ENCODE assay signal across 8 cellular contexts in genomic region chr5:159049844-159050318, GRCh38. TPM values are rescaled to one million over a fixed set of nuclear protein-coding genes. Genes with fewer than 3 reads are reported as not detected.
DNase-seq lines count a peak whose midpoint lies in the region; TF ChIP-seq lines count a peak whose summit lies in the region.

No MANE protein-coding gene starts in this region.

- peak; percentile 26 for TF ChIP-seq CTCF in GM12873 (IDR thresholded peaks at IDR 0.05; ENCODE audit: insufficient read depth, low read depth, low read length, missing control alignments)
- peak; percentile 64 for TF ChIP-seq CTCF in cardiac muscle cell (IDR thresholded peaks at IDR 0.05; ENCODE audit: low read depth, low read length)

- H3K4me3 ChIP-seq in SJCRH30 (no peak overlapping the region), cardiac muscle cell (no peak overlapping the region), skin epidermis (no peak overlapping the region)

- DNase-seq in SJCRH30 (peak in 1 of 2 experiments; percentile 46), cardiac muscle cell (ENCODE audit: low read depth in 1 of 2, low spot score in 1 of 2) (peak in 1 of 2 donors; percentile 81), KBM-7 (no peak)
- no peak for DNase-seq in activated CD4-positive, CD25-positive, alpha-beta regulatory T cell treated with anti-CD3 and anti-CD28 coated beads, Interleukin-2, amount 50 U/mL, for 72 hours
- no peak for DNase-seq in activated naive CD4-positive, alpha-beta T cell treated with anti-CD3 and anti-CD28 coated beads, Interleukin-2, amount 50 U/mL, for 16 hours
- no peak for DNase-seq in central memory CD4-positive, alpha-beta T cell

- no peaks in the 10 kb centered on the region for H3K9me3 ChIP-seq in SJCRH30 (replicated peaks)
- H3K9me3 ChIP-seq in cardiac muscle cell (ENCODE audit: low read depth) = no peaks in the 10 kb centered on the region

- H3K27ac ChIP-seq in SJCRH30 = peak overlapping the region; percentile 81; the same call in 1 of the 2 replicates
- no peak overlapping the region for H3K27ac ChIP-seq in cardiac muscle cell
- peak overlapping the region in 20 of 21 experiments; percentile 6 to 90 (median 74) for H3K27ac ChIP-seq in skin epidermis

- H3K36me3 ChIP-seq in SJCRH30 (no peaks in the 10 kb centered on the region), cardiac muscle cell (no peaks in the 10 kb centered on the region)

- H3K27me3 ChIP-seq in SJCRH30 = no peaks in the 10 kb centered on the region
- H3K27me3 ChIP-seq in cardiac muscle cell = peaks cover 27% of the 10 kb centered on the region

- H3K4me1 ChIP-seq in SJCRH30 (peaks cover 27% of the 10 kb centered on the region), cardiac muscle cell (ENCODE audit: low read depth) (no peaks in the 10 kb centered on the region)

- in situ Hi-C loops in KBM-7 (cut with MboI; ENCODE audit: low pct_unique_long_range_greater_than_20kb, low sequenced_read_pairs) = no loop called here

RNA-seq across cellular contexts. Expression of gene EBF1, which starts 49.8 kb away (rescaled TPM):
- total RNA-seq in SJCRH30 (2014; rRNA removed; shearing (Covaris generic)) = 11.9 and 12.5 TPM in 2 replicates
- total RNA-seq in cardiac muscle cell = 0.06 and 0.46 TPM in 2 replicates
- polyA plus RNA-seq in cardiac muscle cell = 0.46 TPM in 1 of 2 replicates, not detected in the other
